Comparison of ENCODE assay signal across 18 cellular contexts in genomic region chr6:117354671-117355070, GRCh38.
"Had no signal": no experiment of that assay in that cellular context is flagged by ENCODE, and none has a peak within 500 bp of the region (broad histone marks: within the 10 kb centered on the region; RNA-seq: fewer than 3 reads in every experiment).

No MANE protein-coding gene starts in this region.

- H3K4me3 ChIP-seq: breast epithelium, transverse colon had no signal

- ATAC-seq: foreskin keratinocyte; naive thymus-derived CD8-positive, alpha-beta T cell had no signal

- H3K9me3 ChIP-seq: breast epithelium, transverse colon had no signal

- H3K36me3 ChIP-seq: breast epithelium, transverse colon had no signal

- DNase-seq: activated CD4-positive, alpha-beta T cell treated with anti-CD3 and anti-CD28 coated beads, Interleukin-2, amount 10 ng/mL, durations not matched to agents 7 days and 5 days; activated CD4-positive, CD25-positive, alpha-beta regulatory T cell; activated CD8-positive, alpha-beta memory T cell treated with anti-CD3 and anti-CD28 coated beads for 24 hours; activated naive CD4-positive, alpha-beta T cell; activated naive CD8-positive, alpha-beta T cell treated with anti-CD3 and anti-CD28 coated beads, Interleukin-2, amount 10 ng/mL, durations not matched to agents 7 days and 5 days; anterior cingulate cortex; cerebellar nuclear complex; effector CD8-positive, alpha-beta T cell; foreskin keratinocyte; immature natural killer cell; naive thymus-derived CD8-positive, alpha-beta T cell; stimulated activated CD4-positive, alpha-beta T cell treated with anti-CD3 and anti-CD28 coated beads, Interleukin-4, amount 100 ng/mL, for 4 hours; stimulated activated CD8-positive, alpha-beta memory T cell treated with anti-CD3 and anti-CD28 coated beads, Interleukin-4, amount 100 ng/mL, for 48 hours; stimulated activated naive CD4-positive, alpha-beta T cell treated with Interleukin-2 at 50 U/mL for 16 hours; T-helper 2 cell; transverse colon had no signal

- H3K27me3 ChIP-seq: breast epithelium, foreskin keratinocyte, transverse colon had no signal

- FAIRE-seq: endothelial cell of umbilical vein had no signal

- H3K27ac ChIP-seq: breast epithelium, foreskin keratinocyte, transverse colon had no signal

- H3K4me1 ChIP-seq: breast epithelium, foreskin keratinocyte had no signal
